Comparison of ENCODE assay signal across 11 cellular contexts in the genomic region with DNA sequence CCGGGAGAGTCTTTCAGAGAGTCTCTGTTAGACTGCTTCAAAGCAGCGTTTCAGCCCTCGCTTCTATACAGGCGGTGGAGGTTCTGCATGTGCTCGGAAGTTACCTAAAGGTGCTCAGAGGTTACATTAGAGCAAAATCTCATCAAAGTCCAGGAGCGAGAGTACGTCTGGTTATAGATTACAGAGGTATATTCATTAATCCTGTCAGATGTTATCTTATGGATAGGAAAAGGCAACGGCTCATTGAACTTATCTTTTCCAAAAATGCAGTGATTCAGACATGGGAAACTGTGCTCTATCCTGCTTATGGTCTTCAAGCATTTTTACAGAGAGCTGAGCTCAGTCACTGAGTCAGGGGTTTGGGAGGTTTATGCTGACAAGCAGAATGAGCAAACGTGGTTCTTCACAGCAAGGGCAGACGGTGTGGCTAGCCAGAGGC. TPM values are rescaled to one million over a fixed set of nuclear protein-coding genes. Genes with fewer than 3 reads are reported as not detected.
DNase-seq lines count a peak whose midpoint lies in the region; ATAC-seq and TF ChIP-seq lines count a peak whose summit lies in the region.
"Had no signal": no experiment of that assay in that cellular context is flagged by ENCODE, and none has a peak within 500 bp of the region (broad histone marks: within the 10 kb centered on the region; RNA-seq: fewer than 3 reads in every experiment).

No MANE protein-coding gene starts in this region.

- TF ChIP-seq POLR2A in gastroesophageal sphincter (IDR thresholded peaks at IDR 0.05) (no peak), tibial nerve (IDR thresholded peaks at IDR 0.05) (no peak)

- no peak overlapping the region for H4K12ac ChIP-seq in trophoblast cell (ENCODE audit: low read depth, low read length)

- no peak overlapping the region for H3K18ac ChIP-seq in trophoblast cell (ENCODE audit: low read length)

- no peaks in the 10 kb centered on the region for H3K27me3 ChIP-seq in gastroesophageal sphincter
- H3K27me3 ChIP-seq in trophoblast cell (ENCODE audit: insufficient read depth, low read length): no peaks in the 10 kb centered on the region
- H3K27me3 ChIP-seq in tibial nerve: no peaks in the 10 kb centered on the region

- no peak overlapping the region for H3K4ac ChIP-seq in trophoblast cell (ENCODE audit: low read depth, low read length)

- TF ChIP-seq EP300 in gastroesophageal sphincter (IDR thresholded peaks at IDR 0.05) (no peak), tibial nerve (IDR thresholded peaks at IDR 0.05) (no peak)

- H3K27ac ChIP-seq in SK-N-MC (peak overlapping the region; percentile 69), gastroesophageal sphincter (peak overlapping the region; percentile 45 to 62 (median 54)), trophoblast cell (ENCODE audit: low read depth, low read length) (no peak overlapping the region), tibial nerve (no peak overlapping the region)

- H3K14ac ChIP-seq in trophoblast cell (ENCODE audit: low read length): no peak overlapping the region

- TF ChIP-seq CTCF in gastroesophageal sphincter (IDR thresholded peaks at IDR 0.05): no peak
- no peak for TF ChIP-seq CTCF in tibial nerve (IDR thresholded peaks at IDR 0.05)

- H3K4me1 ChIP-seq in gastroesophageal sphincter (peaks cover 0 to 46% (median 3%) of the 10 kb centered on the region in 3 donors), trophoblast cell (ENCODE audit: control insufficient read depth in 1 of 2, insufficient read depth in 2 of 2, low read length in 2 of 2) (peaks cover 0 to 2% of the 10 kb centered on the region in 2 experiments), tibial nerve (no peaks in the 10 kb centered on the region)

- no peak overlapping the region for H3K4me2 ChIP-seq in trophoblast cell (ENCODE audit: low read length)

- ATAC-seq in gastroesophageal sphincter: no peak
- no peak for ATAC-seq in GM21737 (IDR thresholded peaks at IDR 0.05; ENCODE audit: unreplicated experiment)

- H3K36me3 ChIP-seq in SK-N-MC (ENCODE audit: insufficient read depth, low read length) (no peaks in the 10 kb centered on the region), gastroesophageal sphincter (no peaks in the 10 kb centered on the region), trophoblast cell (ENCODE audit: control insufficient read depth in 1 of 2, insufficient read depth in 2 of 2, low read length in 2 of 2) (no peaks in the 10 kb centered on the region), tibial nerve (peaks cover 0 to 3% (median 0%) of the 10 kb centered on the region in 3 donors)

- no peak overlapping the region for H4K8ac ChIP-seq in trophoblast cell (ENCODE audit: low read depth, low read length)

- no peaks in the 10 kb centered on the region for H3K79me1 ChIP-seq in trophoblast cell (ENCODE audit: low read length)

- no peak overlapping the region for H2BK12ac ChIP-seq in trophoblast cell (ENCODE audit: low read length)

- H2AFZ ChIP-seq in trophoblast cell (ENCODE audit: insufficient read depth, low read length, poor library complexity): no peak overlapping the region

- DNase-seq in ELR (ENCODE audit: low read depth): peak; percentile 69
- no peak for DNase-seq in SK-N-MC (ENCODE audit: low read depth, low spot score)
- peak; percentile 32 to 49 for DNase-seq in trophoblast cell
- no peak for DNase-seq in tibial nerve (ENCODE audit: low spot score in 2 of 2)
- no peak for DNase-seq in activated effector memory CD4-positive, alpha-beta T cell treated with Interleukin-2 at 50 U/mL for 16 hours
- DNase-seq in NOMO-1 treated with dmso at 0.1 percent for 144 hours (lab: John Stamatoyannopoulos, UW; ENCODE audit: unreplicated experiment): no peak
- DNase-seq: activated T-cell treated with anti-CD3 and anti-CD28 coated beads for 4 hours, DMS53, NCI-H2171 treated with DMSO at 0.1 percent for 48 hours had no signal

- no peak overlapping the region for H2BK120ac ChIP-seq in trophoblast cell (ENCODE audit: insufficient read depth, low read length, poor library complexity)

- H3K79me2 ChIP-seq in trophoblast cell (ENCODE audit: control insufficient read depth, insufficient read depth, low read length, poor library complexity): no peaks in the 10 kb centered on the region

- H3K9ac ChIP-seq in SK-N-MC (ENCODE audit: insufficient read length) (peak overlapping the region; percentile 20), trophoblast cell (ENCODE audit: low read length) (no peak overlapping the region)

- H3K9me3 ChIP-seq in SK-N-MC (ENCODE audit: low read depth, low read length) (0 out of 2 replicates have a peak, but pooled peaks cover 4% of the 10 kb centered on the region), gastroesophageal sphincter (peaks cover 0 to 4% (median 0%) of the 10 kb centered on the region in 3 donors), trophoblast cell (ENCODE audit: insufficient read depth, low read depth, low read length) (no peaks in the 10 kb centered on the region), tibial nerve (peaks cover 0 to 6% (median 0%) of the 10 kb centered on the region in 4 donors)

- H3K23ac ChIP-seq in trophoblast cell (ENCODE audit: low read length): no peak overlapping the region

- H2BK5ac ChIP-seq in trophoblast cell (ENCODE audit: low read depth, low read length, poor library complexity): no peak overlapping the region

- WGBS in gastroesophageal sphincter (ENCODE audit: low coverage in 1 of 2), 2 donors: 58 to 68% methylated on average over 9 to 10 of the region's 10 CpGs
- no CpG with 5 or more reads among the region's 10 CpGs for WGBS in trophoblast cell (ENCODE audit: extremely low coverage, insufficient coverage, insufficient read length)
- 76 to 83% methylated on average over 10 of the region's 10 CpGs for WGBS in tibial nerve, 2 donors

- no peak overlapping the region for H4K91ac ChIP-seq in trophoblast cell (ENCODE audit: low read depth, low read length)

- H2AK5ac ChIP-seq in trophoblast cell (ENCODE audit: low read length): no peak overlapping the region

- H3K4me3 ChIP-seq in SK-N-MC (peak overlapping the region; percentile 42), gastroesophageal sphincter (no peak overlapping the region), trophoblast cell (ENCODE audit: low read depth, low read length) (no peak overlapping the region), tibial nerve (no peak overlapping the region)

RNA-seq across cellular contexts. Expression of a gene that starts 9.1 kb away (rescaled TPM):
- 10 to 100 TPM; 26.0 to 57.3 (median 41.7) TPM for total RNA-seq in gastroesophageal sphincter
- polyA plus RNA-seq in trophoblast cell (2013): 22.2 and 22.5 TPM in 2 replicates
- total RNA-seq in tibial nerve: 10 to 100 TPM; 26.2 to 35.2 (median 34.7) TPM

RNA-seq across cellular contexts. Expression of a gene that starts 58.2 kb away (rescaled TPM):
- total RNA-seq in gastroesophageal sphincter (100 to 1,000 TPM; 587 to 866 (median 665) TPM), tibial nerve (100 to 1,000 TPM; 218 to 274 (median 249) TPM)
- 1,646 and 1,688 TPM in 2 replicates for polyA plus RNA-seq in trophoblast cell (2013)

Comparison
In these comparisons a context has a peak if more than half of its experiments do, and no peak if none do; other contexts are left out.
1. DNase-seq: peak in ELR (single experiment) and trophoblast cell (2 of 2); none in SK-N-MC (single experiment), tibial nerve (0 of 2), activated effector memory CD4-positive, alpha-beta T cell treated with Interleukin-2 at 50 U/mL for 16 hours (single experiment) and NOMO-1 treated with dmso at 0.1 percent for 144 hours (single experiment).
2. H3K27ac ChIP-seq: peak in SK-N-MC (single experiment) and gastroesophageal sphincter (4 of 4); none in trophoblast cell (single experiment) and tibial nerve (0 of 4).